Comparison of ENCODE assay signal across 2 cellular contexts in the genomic region with DNA sequence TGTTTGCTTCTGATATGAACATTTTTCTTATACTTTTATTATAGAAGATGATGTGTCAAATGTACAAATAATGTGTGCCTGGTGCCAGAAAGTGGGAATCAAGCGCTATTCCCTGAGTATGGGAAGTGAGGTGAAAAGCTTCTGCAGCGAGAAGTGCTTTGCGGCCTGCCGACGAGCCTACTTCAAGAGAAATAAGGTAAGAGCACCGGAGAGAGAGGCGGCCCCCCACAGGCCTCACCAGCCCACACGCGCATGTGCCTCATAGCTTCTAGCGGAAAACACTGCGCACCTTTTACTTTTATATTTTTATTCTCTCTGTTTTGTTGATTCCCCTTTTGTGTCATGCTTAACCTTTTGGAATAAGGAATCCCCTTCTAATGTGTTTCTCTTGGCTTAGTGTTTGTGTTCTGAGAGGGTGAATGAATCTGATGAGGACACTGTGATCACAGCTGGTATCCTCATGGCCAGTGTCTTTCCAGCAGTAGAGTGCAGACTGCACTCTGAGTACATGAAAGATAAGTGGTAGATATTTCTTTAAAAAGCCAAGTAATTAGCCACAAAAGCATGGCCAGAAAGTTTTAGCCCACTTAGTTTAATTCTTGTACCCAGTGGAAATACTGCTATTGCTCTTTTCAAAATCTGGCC.
TF ChIP-seq lines count a peak whose summit lies in the region.

No MANE protein-coding gene starts in this region.

TF ChIP-seq in H1, 55 proteins besides CTCF, POLR2A, EP300 and RAD21:
- TF ChIP-seq RNF2 (IDR thresholded peaks at IDR 0.05; ENCODE audit: borderline replicate concordance, low read depth, low read length, missing control alignments, poor library complexity, severe bottlenecking): no peak
- no peak for TF ChIP-seq ATF2 (IDR thresholded peaks at IDR 0.05; ENCODE audit: low read length)
- no peak for TF ChIP-seq EGR1 (IDR thresholded peaks at IDR 0.05; ENCODE audit: borderline replicate concordance, low read depth, low read length)
- no peak for TF ChIP-seq KDM4A (IDR thresholded peaks at IDR 0.05; ENCODE audit: low read depth, low read length, severe bottlenecking)
- no peak for TF ChIP-seq SRF (IDR thresholded peaks at IDR 0.05; ENCODE audit: low read depth, low read length)
- TF ChIP-seq FOSL1 (IDR thresholded peaks at IDR 0.05; ENCODE audit: insufficient read depth, low read depth, low read length): no peak
- no peak for TF ChIP-seq PHF8 (conservative IDR thresholded peaks at IDR 0.05; ENCODE audit: low read depth, low read length)
- no peak for TF ChIP-seq MAX (IDR thresholded peaks at IDR 0.05)
- TF ChIP-seq JUND (IDR thresholded peaks at IDR 0.05; ENCODE audit: low read length): no peak
- no peak for TF ChIP-seq RBBP5 (IDR thresholded peaks at IDR 0.05; ENCODE audit: borderline replicate concordance, low read depth, low read length)
- no peak for TF ChIP-seq BRCA1 (IDR thresholded peaks at IDR 0.05; ENCODE audit: low read depth, low read length)
- TF ChIP-seq TCF12 (IDR thresholded peaks at IDR 0.05; ENCODE audit: low read depth, low read length): no peak
- TF ChIP-seq GABPA (IDR thresholded peaks at IDR 0.05; ENCODE audit: borderline replicate concordance, insufficient read depth, low read length): no peak
- TF ChIP-seq SAP30 (IDR thresholded peaks at IDR 0.05; ENCODE audit: insufficient read depth, insufficient replicate concordance, low read length): no peak
- TF ChIP-seq CHD1 (IDR thresholded peaks at IDR 0.05; ENCODE audit: low read depth, low read length): no peak
- no peak for TF ChIP-seq HDAC2 (IDR thresholded peaks at IDR 0.05; ENCODE audit: borderline replicate concordance in 1 of 2, low read depth in 2 of 2, low read length in 2 of 2)
- TF ChIP-seq SIX5 (IDR thresholded peaks at IDR 0.05; ENCODE audit: low read depth, low read length): no peak
- no peak for TF ChIP-seq TAF7 (optimal IDR thresholded peaks at IDR 0.05; ENCODE audit: borderline replicate concordance, low read depth, low read length)

TF ChIP-seq in neural cell, 6 proteins besides CTCF, POLR2A, EP300 and RAD21:
- TF ChIP-seq REST (IDR thresholded peaks at IDR 0.05; ENCODE audit: borderline replicate concordance) (peak; percentile 51), TAF1 (IDR thresholded peaks at IDR 0.05; ENCODE audit: low read depth) (no peak), EZH2 (IDR thresholded peaks at IDR 0.05; ENCODE audit: borderline replicate concordance, insufficient read depth, low read length, poor library complexity, severe bottlenecking) (no peak)
TF ChIP-seq in neural cell: peak in this region for 1.
